In the genomic region with DNA sequence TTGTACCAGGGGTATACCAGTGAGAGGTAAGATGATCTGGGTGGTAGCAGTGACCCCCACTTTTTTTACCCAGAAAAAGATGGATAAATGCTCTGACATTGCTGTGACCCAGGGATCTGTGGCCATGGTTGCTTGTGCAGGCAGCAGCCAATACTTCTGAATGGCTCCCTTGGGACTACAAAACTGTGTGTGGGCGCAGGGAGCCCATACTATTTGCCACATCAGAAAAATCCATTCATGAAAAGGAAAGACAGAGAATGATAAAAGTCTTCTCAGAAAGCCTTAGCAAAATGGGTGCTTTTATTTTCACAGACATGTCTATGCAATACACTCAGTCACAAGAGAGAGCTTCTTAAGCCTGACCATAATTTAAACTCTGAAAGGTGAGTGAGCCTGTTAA, we compare ENCODE assay signal across 32 cellular contexts. TPM values are rescaled to one million over a fixed set of nuclear protein-coding genes. Genes with fewer than 3 reads are reported as not detected.
"Had no signal": no experiment of that assay in that cellular context is flagged by ENCODE, and none has a peak within 500 bp of the region (broad histone marks: within the 10 kb centered on the region; RNA-seq: fewer than 3 reads in every experiment).

No MANE protein-coding gene starts in this region.

- H3K9me3 Mint-ChIP-seq: dendritic cell treated with granulocyte-macrophage colony-stimulating factor and Interleukin-4, amounts not matched to agents 40 ng/mL and 50 ng/mL, for 4 days; effector memory CD8-positive, alpha-beta T cell; endodermal cell; mesothelial cell of epicardium; natural killer cell had no signal

- H3K27ac Mint-ChIP-seq: dendritic cell treated with granulocyte-macrophage colony-stimulating factor and Interleukin-4, amounts not matched to agents 40 ng/mL and 50 ng/mL, for 4 days; effector memory CD8-positive, alpha-beta T cell; endodermal cell; mesothelial cell of epicardium; naive B cell; natural killer cell had no signal

- H3K4me3 ChIP-seq: colonic mucosa, esophagus squamous epithelium, gastrocnemius medialis, heart right ventricle, left ventricle myocardium inferior, lower lobe of right lung, mucosa of descending colon had no signal

- H3K27me3 Mint-ChIP-seq: dendritic cell treated with granulocyte-macrophage colony-stimulating factor and Interleukin-4, amounts not matched to agents 40 ng/mL and 50 ng/mL, for 4 days had no signal

- H3K4me1 ChIP-seq: colonic mucosa, gastrocnemius medialis, lower lobe of right lung had no signal

- H3K36me3 Mint-ChIP-seq: naive B cell, natural killer cell had no signal

- FAIRE-seq: endometrium, islet of Langerhans, keratinocyte had no signal

- H3K4me1 Mint-ChIP-seq: mesothelial cell of epicardium, naive B cell, natural killer cell had no signal

- DNase-seq: colonic mucosa; cortex of kidney; effector CD8-positive, alpha-beta T cell; effector memory CD8-positive, alpha-beta T cell; endodermal cell; erythroblast; esophagus squamous epithelium; foreskin fibroblast; foreskin melanocyte; gastrocnemius medialis; glutamatergic neuron; head of caudate nucleus; heart right ventricle; hippocampal formation; kidney glomerular epithelial cell; left colon; left ventricle myocardium inferior; lower lobe of right lung; mesenchymal stem cell; mucosa of descending colon; naive B cell; natural killer cell had no signal

- H3K36me3 ChIP-seq: colonic mucosa had no signal

- H3K4me3 Mint-ChIP-seq: dendritic cell treated with granulocyte-macrophage colony-stimulating factor and Interleukin-4, amounts not matched to agents 40 ng/mL and 50 ng/mL, for 4 days; effector memory CD8-positive, alpha-beta T cell; endodermal cell; mesothelial cell of epicardium; naive B cell; natural killer cell had no signal

- ATAC-seq: effector memory CD8-positive, alpha-beta T cell; esophagus mucosa; gastrocnemius medialis; heart right ventricle; left colon; left lobe of liver; lower lobe of right lung; mucosa of descending colon; natural killer cell had no signal

- H3K27me3 ChIP-seq: colonic mucosa, esophagus squamous epithelium, gastrocnemius medialis, heart right ventricle had no signal

- H3K9me3 ChIP-seq: colonic mucosa, esophagus squamous epithelium, gastrocnemius medialis, heart right ventricle, left ventricle myocardium inferior, lower lobe of right lung, mucosa of descending colon had no signal

- H3K27ac ChIP-seq: colonic mucosa, epithelial cell of prostate, esophagus squamous epithelium, gastrocnemius medialis, heart right ventricle, left ventricle myocardium inferior, lower lobe of right lung had no signal

RNA-seq across cellular contexts. Expression of a gene that starts 37.3 kb away (rescaled TPM):
- total RNA-seq: esophagus squamous epithelium, glomerular endothelial cell, mesothelial cell of epicardium, myocyte, natural killer cell had no signal
- polyA plus RNA-seq: keratinocyte had no signal
